In genomic region chr2:95158441-95158840, GRCh38 we compare ENCODE assay signal across 8 cellular contexts. TPM values are rescaled to one million over a fixed set of nuclear protein-coding genes. Genes with fewer than 3 reads are reported as not detected.
DNase-seq lines count a peak whose midpoint lies in the region; ATAC-seq and FAIRE-seq lines count a peak whose summit lies in the region.

No MANE protein-coding gene starts in this region.

- H3K9me3 Mint-ChIP-seq in activated CD4-positive, alpha-beta memory T cell treated with anti-CD3 and anti-CD28 coated beads, Interleukin-2, amount 10 ng/mL, durations not matched to agents 7 days and 5 days, result peaks cover 13% of the 10 kb centered on the region

- peaks cover 42% of the 10 kb centered on the region for H3K36me3 Mint-ChIP-seq in activated CD4-positive, alpha-beta memory T cell treated with anti-CD3 and anti-CD28 coated beads, Interleukin-2, amount 10 ng/mL, durations not matched to agents 7 days and 5 days (ENCODE audit: low read depth)

- peak overlapping the region; percentile 82 for H3K4me3 ChIP-seq in H7 (ENCODE audit: insufficient read depth, low read depth, low read length)
- peak overlapping the region; percentile 76 for H3K4me3 ChIP-seq in iPS-11a (ENCODE audit: low read depth, low read length)
- peak overlapping the region; percentile 70 to 80 for H3K4me3 ChIP-seq in small intestine (ENCODE audit: low read depth in 1 of 2, low read length in 2 of 2)

- 26 to 60% (median 43%) methylated on average over 10 of the region's 10 CpGs for WGBS in small intestine, 3 donors

- H3K36me3 ChIP-seq in H7 (replicated peaks; ENCODE audit: control insufficient read depth, insufficient read depth, low read length), result peaks cover 2% of the 10 kb centered on the region; the same call in 1 of the 2 replicates
- peaks cover 3 to 5% of the 10 kb centered on the region in 2 donors for H3K36me3 ChIP-seq in small intestine (ENCODE audit: control insufficient read depth in 2 of 2, insufficient read depth in 2 of 2, low read length in 2 of 2)

- POLR2A ChIA-PET in activated CD4-positive, alpha-beta memory T cell treated with anti-CD3 and anti-CD28 coated beads, Interleukin-2, amount 10 ng/mL, durations not matched to agents 7 days and 5 days (lab: Charles Lee), result interaction anchor here (0.8 to 2.5 kb wide), 7 partner anchors 24 to 132 kb away, joined by 3 to 23 read pairs (median 7); partner anchors contain the start of gene MRPS5

- ATAC-seq in HG02798 (IDR thresholded peaks at IDR 0.05; ENCODE audit: poor library complexity, unreplicated experiment) (no peak), GM18520 (IDR thresholded peaks at IDR 0.05; ENCODE audit: unreplicated experiment) (no peak), HG03521 (IDR thresholded peaks at IDR 0.05; ENCODE audit: unreplicated experiment) (no peak)

- no peak overlapping the region for H3K27ac Mint-ChIP-seq in activated CD4-positive, alpha-beta memory T cell treated with anti-CD3 and anti-CD28 coated beads, Interleukin-2, amount 10 ng/mL, durations not matched to agents 7 days and 5 days

- peaks cover 12% of the 10 kb centered on the region for H3K4me1 Mint-ChIP-seq in activated CD4-positive, alpha-beta memory T cell treated with anti-CD3 and anti-CD28 coated beads, Interleukin-2, amount 10 ng/mL, durations not matched to agents 7 days and 5 days

- peaks cover 27% of the 10 kb centered on the region for H3K27me3 ChIP-seq in H7 (ENCODE audit: control insufficient read depth, insufficient read depth, low read length)
- H3K27me3 ChIP-seq in small intestine (ENCODE audit: control insufficient read depth in 2 of 2, insufficient read depth in 2 of 2, low read length in 2 of 2), result no peaks in the 10 kb centered on the region

- CTCF ChIA-PET in activated CD4-positive, alpha-beta memory T cell treated with anti-CD3 and anti-CD28 coated beads, Interleukin-2, amount 10 ng/mL, durations not matched to agents 7 days and 5 days (lab: Charles Lee), result interaction anchor here (1.3 to 3.1 kb wide), 3 partner anchors 36 to 135 kb away, joined by 4 to 14 read pairs (median 12); partner anchors contain the start of gene MRPS5

- H3K27me3 Mint-ChIP-seq in activated CD4-positive, alpha-beta memory T cell treated with anti-CD3 and anti-CD28 coated beads, Interleukin-2, amount 10 ng/mL, durations not matched to agents 7 days and 5 days, result no peaks in the 10 kb centered on the region

- peak; percentile 18 for DNase-seq in H7
- no peak for DNase-seq in activated CD4-positive, alpha-beta memory T cell treated with anti-CD3 and anti-CD28 coated beads, Interleukin-2, amount 10 ng/mL, durations not matched to agents 7 days and 5 days
- peak; percentile 74 for DNase-seq in small intestine
- DNase-seq in NCI-H2227 (lab: John Stamatoyannopoulos, UW; ENCODE audit: unreplicated experiment), result no peak

- peak overlapping the region; percentile 75 for H3K4me3 Mint-ChIP-seq in activated CD4-positive, alpha-beta memory T cell treated with anti-CD3 and anti-CD28 coated beads, Interleukin-2, amount 10 ng/mL, durations not matched to agents 7 days and 5 days

- H3K9me3 ChIP-seq in small intestine (ENCODE audit: control insufficient read depth, low read depth), result no peaks in the 10 kb centered on the region

- peak overlapping the region; percentile 5 to 68 for H3K27ac ChIP-seq in small intestine (ENCODE audit: low read depth in 1 of 2, low read length in 1 of 2)

- no peaks in the 10 kb centered on the region for H3K4me1 ChIP-seq in small intestine (ENCODE audit: control insufficient read depth in 2 of 2, insufficient read depth in 1 of 2, low read depth in 1 of 2, low read length in 1 of 2)

- no peak for FAIRE-seq in small intestine (lab: Jason Lieb, UNC)

RNA-seq across cellular contexts. Expression of gene ZNF514, which starts 1.2 kb away (rescaled TPM):
- total RNA-seq in H7 (2014; rRNA removed; shearing (Covaris generic)), result 5.2 and 11.4 TPM in 2 replicates
- total RNA-seq in activated CD4-positive, alpha-beta memory T cell treated with anti-CD3 and anti-CD28 coated beads, Interleukin-2, amount 10 ng/mL, durations not matched to agents 7 days and 5 days, result 10 to 100 TPM; 12.9 to 13.4 TPM
- polyA plus RNA-seq in small intestine, result 1 to 10 TPM; 3.8 to 8.5 (median 6.1) TPM

RNA-seq across cellular contexts. Expression of gene ZNF2, which starts 7.2 kb away (rescaled TPM):
- total RNA-seq in H7 (2014; rRNA removed; shearing (Covaris generic)), result 4.9 and 7.4 TPM in 2 replicates
- 1 to 10 TPM; 3.5 to 3.9 TPM for total RNA-seq in activated CD4-positive, alpha-beta memory T cell treated with anti-CD3 and anti-CD28 coated beads, Interleukin-2, amount 10 ng/mL, durations not matched to agents 7 days and 5 days
- polyA plus RNA-seq in small intestine, result 1 to 10 TPM; 1.1 to 1.6 (median 1.6) TPM

RNA-seq across cellular contexts. Expression of gene MRPS5, which starts 36.8 kb away (rescaled TPM):
- 71.7 and 104 TPM in 2 replicates for total RNA-seq in H7 (2014; rRNA removed; shearing (Covaris generic))
- total RNA-seq in activated CD4-positive, alpha-beta memory T cell treated with anti-CD3 and anti-CD28 coated beads, Interleukin-2, amount 10 ng/mL, durations not matched to agents 7 days and 5 days, result 10 to 100 TPM; 66.3 to 68.2 TPM
- polyA plus RNA-seq in small intestine, result 100 to 1,000 TPM in 2 of 3 donors, 10 to 100 TPM in 1; 84.5 to 104 (median 101) TPM

RNA-seq across cellular contexts. Expression of gene ZNF892, which starts 48.9 kb away (rescaled TPM):
- total RNA-seq in H7 (2014; rRNA removed; shearing (Covaris generic)), result 4.6 and 4.7 TPM in 2 replicates
- 1 to 10 TPM; 3.0 to 3.2 TPM for total RNA-seq in activated CD4-positive, alpha-beta memory T cell treated with anti-CD3 and anti-CD28 coated beads, Interleukin-2, amount 10 ng/mL, durations not matched to agents 7 days and 5 days
- under 1 TPM in 1 of 3 donors, not detected in 2; 0.66 TPM for polyA plus RNA-seq in small intestine

Comparison
In these comparisons a context has a peak if more than half of its experiments do, and no peak if none do; other contexts are left out.
1. DNase-seq: peak in H7 (single experiment) and small intestine (single experiment); none in activated CD4-positive, alpha-beta memory T cell treated with anti-CD3 and anti-CD28 coated beads, Interleukin-2, amount 10 ng/mL, durations not matched to agents 7 days and 5 days (single experiment) and NCI-H2227 (single experiment).
2. Peak in every context shown above with its lines, with median percentiles within 50 percentile points of each other: H3K4me3 ChIP-seq.